ENCODE assay signal across 13 cellular contexts in the genomic region with DNA sequence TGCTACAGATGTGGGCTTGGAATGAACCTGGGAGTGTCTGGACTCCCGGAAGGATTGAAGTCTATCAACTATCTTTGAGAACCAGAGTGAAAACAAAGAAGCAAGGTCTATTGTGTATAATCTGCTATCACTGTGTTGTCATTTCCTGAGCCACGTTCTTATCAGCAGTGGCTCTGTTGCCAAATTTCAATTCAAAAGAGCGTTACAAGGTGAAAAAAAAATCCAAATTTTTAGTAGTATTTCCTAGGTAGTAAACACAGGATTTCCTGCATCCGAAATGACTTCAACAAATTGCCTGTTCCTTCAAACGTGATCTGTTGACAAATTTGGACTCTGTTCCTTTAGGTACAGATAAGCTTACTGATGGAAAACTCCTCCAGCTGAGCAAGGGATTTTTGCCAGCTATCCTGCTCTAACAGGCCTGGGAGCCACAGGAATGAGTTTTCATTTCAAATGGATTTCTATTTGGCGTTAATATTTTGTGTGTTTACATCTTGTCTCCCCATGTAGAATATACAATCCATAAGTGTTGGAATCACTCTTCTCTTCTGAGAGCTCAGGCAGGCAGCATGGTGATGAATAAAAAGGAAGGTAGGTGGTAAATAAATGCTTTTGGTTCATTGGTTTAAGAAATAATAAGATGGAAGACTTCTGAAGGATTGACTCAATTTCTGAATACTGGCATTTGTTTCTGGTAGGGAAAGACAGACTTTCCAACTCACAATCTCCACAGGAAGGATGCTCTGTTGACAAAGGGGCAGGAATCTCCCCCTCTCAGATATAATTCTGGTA. TPM values are rescaled to one million over a fixed set of nuclear protein-coding genes. Genes with fewer than 3 reads are reported as not detected.
DNase-seq lines count a peak whose midpoint lies in the region; ATAC-seq and TF ChIP-seq lines count a peak whose summit lies in the region.
"Had no signal": no experiment of that assay in that cellular context is flagged by ENCODE, and none has a peak within 500 bp of the region (broad histone marks: within the 10 kb centered on the region; RNA-seq: fewer than 3 reads in every experiment).

No MANE protein-coding gene starts in this region.

- no peak overlapping the region for H3K23ac ChIP-seq in mesenchymal stem cell (ENCODE audit: low read length in 2 of 2)

- peak in 2 of 4 donors; percentile 58 to 73 for TF ChIP-seq EP300 in upper lobe of left lung (IDR thresholded peaks at IDR 0.05)

- 0 out of 2 replicates have a peak overlapping the region, but pooled peaks have one; percentile 1 for H3K4me3 ChIP-seq in WI38 (ENCODE audit: low read depth, low read length)
- no peak overlapping the region for H3K4me3 ChIP-seq in esophagus squamous epithelium
- H3K4me3 ChIP-seq in mesenchymal stem cell (ENCODE audit: insufficient read depth in 1 of 2, low read depth in 1 of 2, low read length in 2 of 2), result peak overlapping the region in 1 of 2 experiments; percentile 29
- no peak overlapping the region for H3K4me3 ChIP-seq in upper lobe of left lung
- H3K4me3 ChIP-seq: neural progenitor cell had no signal

- H4K8ac ChIP-seq in mesenchymal stem cell (ENCODE audit: low read length), result no peak overlapping the region

- intact Hi-C loops in esophagus squamous epithelium (cut with DNase I), result no loop called here

- no peak overlapping the region for H2BK12ac ChIP-seq in mesenchymal stem cell (ENCODE audit: low read length in 2 of 2)

- no peak overlapping the region for H2BK120ac ChIP-seq in mesenchymal stem cell (ENCODE audit: low read depth, low read length)

- no peaks in the 10 kb centered on the region for H3K79me1 ChIP-seq in mesenchymal stem cell (replicated peaks; ENCODE audit: low read length, poor library complexity, severe bottlenecking)

- DNase-seq in esophagus squamous epithelium (lab: John Stamatoyannopoulos, UW), result no peak
- peak; percentile 52 for DNase-seq in mesenchymal stem cell
- DNase-seq in upper lobe of left lung, result no peak
- no peak for DNase-seq in HuH-7.5 (ENCODE audit: low spot score)
- no peak for DNase-seq in middle frontal gyrus (ENCODE audit: extremely low spot score, low spot score)
- DNase-seq: amygdala, hippocampal formation, Kasumi-1, NCI-H510A treated with DMSO at 0.1 percent for 48 hours had no signal

- no peak overlapping the region for H3K18ac ChIP-seq in mesenchymal stem cell (ENCODE audit: low read depth in 1 of 2, low read length in 2 of 2)

- no peak overlapping the region for H2AFZ ChIP-seq in mesenchymal stem cell (ENCODE audit: low read depth, low read length)
- H2AFZ ChIP-seq: neural progenitor cell had no signal

- no peak overlapping the region for H2BK5ac ChIP-seq in mesenchymal stem cell (ENCODE audit: low read depth, low read length, poor library complexity, severe bottlenecking)

- no peak overlapping the region for H3K4me2 ChIP-seq in mesenchymal stem cell (ENCODE audit: low read length, poor library complexity, severe bottlenecking)
- H3K4me2 ChIP-seq: neural progenitor cell had no signal

- 11 to 17% methylated on average over 6 of the region's 6 CpGs for WGBS in esophagus squamous epithelium, 2 donors
- 71% methylated on average over 5 of the region's 6 CpGs for WGBS in mesenchymal stem cell
- WGBS in upper lobe of left lung, 2 donors, result 23 to 36% methylated on average over 6 of the region's 6 CpGs

- H3K4me1 ChIP-seq in esophagus squamous epithelium, result peaks cover 12 to 18% (median 18%) of the 10 kb centered on the region in 3 donors
- H3K4me1 ChIP-seq in mesenchymal stem cell (ENCODE audit: control insufficient read depth, insufficient read depth, low read depth, low read length), result no peaks in the 10 kb centered on the region
- peaks cover 0 to 14% (median 4%) of the 10 kb centered on the region in 4 donors for H3K4me1 ChIP-seq in upper lobe of left lung
- H3K4me1 ChIP-seq: neural progenitor cell had no signal

- H3K27me3 ChIP-seq in esophagus squamous epithelium (no peaks in the 10 kb centered on the region), mesenchymal stem cell (ENCODE audit: control insufficient read depth in 1 of 2, insufficient read depth in 1 of 2, low read length in 2 of 2) (no peaks in the 10 kb centered on the region), upper lobe of left lung (no peaks in the 10 kb centered on the region)
- H3K27me3 ChIP-seq: neural progenitor cell had no signal

- H2BK15ac ChIP-seq in mesenchymal stem cell (ENCODE audit: low read depth, poor library complexity, severe bottlenecking), result no peak overlapping the region

- ATAC-seq in upper lobe of left lung (ENCODE audit: low FRiP score in 2 of 2), result peak in 1 of 2 donors; percentile 72
- ATAC-seq in HG03460 (IDR thresholded peaks at IDR 0.05; ENCODE audit: unreplicated experiment), result no peak
- ATAC-seq in HG02642 (IDR thresholded peaks at IDR 0.05; ENCODE audit: poor library complexity, unreplicated experiment), result no peak

- H2AK5ac ChIP-seq in mesenchymal stem cell (ENCODE audit: low read length, severe bottlenecking), result no peak overlapping the region

- TF ChIP-seq CTCF in WI38 (IDR thresholded peaks at IDR 0.05; ENCODE audit: low read depth, low read length), result no peak
- TF ChIP-seq CTCF in esophagus squamous epithelium (IDR thresholded peaks at IDR 0.05), result no peak
- no peak for TF ChIP-seq CTCF in upper lobe of left lung (IDR thresholded peaks at IDR 0.05)

- TF ChIP-seq POLR2A in esophagus squamous epithelium (IDR thresholded peaks at IDR 0.05) (no peak), upper lobe of left lung (IDR thresholded peaks at IDR 0.05) (no peak)

- H3K14ac ChIP-seq in mesenchymal stem cell (ENCODE audit: low read length in 2 of 2), result no peak overlapping the region

- H4K91ac ChIP-seq in mesenchymal stem cell (ENCODE audit: low read length), result no peak overlapping the region

- peaks cover 0 to 9% (median 0%) of the 10 kb centered on the region in 3 donors for H3K9me3 ChIP-seq in esophagus squamous epithelium
- no peaks in the 10 kb centered on the region for H3K9me3 ChIP-seq in mesenchymal stem cell (ENCODE audit: control insufficient read depth, low read length)
- no peaks in the 10 kb centered on the region for H3K9me3 ChIP-seq in upper lobe of left lung

- H3K27ac ChIP-seq in esophagus squamous epithelium (peak overlapping the region; percentile 46 to 72 (median 50)), mesenchymal stem cell (ENCODE audit: low read length, poor library complexity, severe bottlenecking) (no peak overlapping the region), upper lobe of left lung (peak overlapping the region; percentile 50 to 73 (median 54))
- H3K27ac ChIP-seq: neural progenitor cell had no signal

- H3K4ac ChIP-seq in mesenchymal stem cell (ENCODE audit: low read depth in 1 of 2, low read length in 2 of 2), result no peak overlapping the region

- H3K9ac ChIP-seq in mesenchymal stem cell (ENCODE audit: low read length), result peak overlapping the region; percentile 92
- H3K9ac ChIP-seq: neural progenitor cell had no signal

- H3K36me3 ChIP-seq in esophagus squamous epithelium, result no peaks in the 10 kb centered on the region
- no peaks in the 10 kb centered on the region for H3K36me3 ChIP-seq in mesenchymal stem cell (ENCODE audit: control insufficient read depth in 1 of 2, insufficient read depth in 2 of 2, low read depth in 1 of 2, low read length in 2 of 2)
- H3K36me3 ChIP-seq in upper lobe of left lung, result no peaks in the 10 kb centered on the region
- H3K36me3 ChIP-seq: neural progenitor cell had no signal

RNA-seq across cellular contexts. Expression of a gene that starts 58.5 kb away (rescaled TPM):
- total RNA-seq in esophagus squamous epithelium (1 to 10 TPM in 2 of 4 donors, under 1 TPM in 2; 0.56 to 4.4 (median 1.3) TPM), upper lobe of left lung (10 to 100 TPM in 1 of 6 donors, 1 to 10 TPM in 5; 1.7 to 10.5 (median 6.2) TPM)
- 0.70 TPM for polyA plus RNA-seq in mesenchymal stem cell (2013, experiment 1 of 2)
- polyA plus RNA-seq in mesenchymal stem cell (2013, experiment 2 of 2), result 0.75 TPM
